In the genomic region with DNA sequence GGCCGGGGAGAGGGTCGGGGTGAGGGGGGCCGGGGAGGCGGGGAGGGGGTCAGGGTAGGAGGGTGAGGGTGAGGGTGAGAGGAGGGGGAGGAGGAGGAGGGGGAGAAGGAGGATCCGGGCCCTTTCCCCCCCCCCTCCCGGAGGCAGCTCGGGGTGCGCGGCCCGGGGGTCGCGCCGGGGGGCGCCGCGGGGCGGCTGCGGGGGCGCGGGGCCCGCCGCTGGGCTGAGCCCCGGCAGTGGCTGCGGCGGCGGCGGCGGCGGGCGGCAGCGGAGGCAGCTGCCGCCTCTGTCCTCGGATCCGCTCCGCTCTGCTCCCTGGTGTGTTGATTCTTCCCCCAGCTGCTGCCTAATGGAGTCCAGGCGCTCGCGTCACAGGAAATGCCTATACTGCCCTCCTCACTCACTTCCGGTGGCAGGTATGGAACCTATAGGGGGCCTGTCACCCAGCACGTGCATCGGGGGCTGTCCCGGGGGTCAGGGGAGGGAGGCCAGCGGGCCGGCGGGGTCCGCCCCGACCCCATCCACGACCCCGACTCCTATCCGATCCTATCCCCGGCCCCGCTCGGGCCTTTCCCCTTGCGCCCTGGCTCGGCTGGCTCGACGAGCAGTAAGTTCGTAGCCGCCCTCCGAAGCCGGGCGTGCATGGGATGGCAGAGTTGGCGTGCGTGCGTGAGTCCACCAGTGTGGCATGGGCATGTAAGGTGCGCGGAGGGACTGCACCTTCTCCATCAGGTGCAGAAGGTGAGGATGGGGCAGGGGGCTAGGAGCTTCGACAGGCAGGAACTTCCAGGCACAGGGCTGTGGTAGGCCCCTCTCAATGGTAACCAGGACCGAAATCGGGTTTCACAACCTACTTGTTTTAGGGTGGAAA, we compare ENCODE assay signal across 8 cellular contexts.
DNase-seq lines count a peak whose midpoint lies in the region; ATAC-seq and TF ChIP-seq lines count a peak whose summit lies in the region.

TSS of gene WDR26 (minus strand) at position 351 of the 871 bp plus-strand sequence.

- in situ Hi-C loops in ACHN (cut with HindIII; ENCODE audit: low pct_ligation_motif_present, low pct_unique_long_range_greater_than_20kb, low sequenced_read_pairs) (no loop called here), T47D (cut with HindIII; ENCODE audit: low pct_unique_long_range_greater_than_20kb, low sequenced_read_pairs) (no loop called here)

- H3K27ac ChIP-seq in VCaP, result peak within 1 kb of the TSS; percentile 92
- no peak within 1 kb of the TSS for H3K27ac ChIP-seq in iPS-20b (ENCODE audit: low read length)
- H3K27ac ChIP-seq in skin epidermis, result peak within 1 kb of the TSS; percentile 51 to 99 (median 95)

- peak; percentile 71 for ATAC-seq in GM18861 (IDR thresholded peaks at IDR 0.05; ENCODE audit: unreplicated experiment)
- peak; percentile 85 for ATAC-seq in HG03066 (IDR thresholded peaks at IDR 0.05; ENCODE audit: low read depth, unreplicated experiment)

- TF ChIP-seq CTCF in VCaP (conservative IDR thresholded peaks at IDR 0.05), result no peak

- no peaks in the 10 kb centered on the region for H3K9me3 ChIP-seq in iPS-20b (ENCODE audit: insufficient read depth, low read depth, low read length)

- peaks cover 13% of the 10 kb centered on the region for H3K4me1 ChIP-seq in iPS-20b (ENCODE audit: insufficient read depth, low read length)

- peak; percentile 86 for DNase-seq in ACHN
- peak; percentile 59 for DNase-seq in NCI-H2196 treated with DMSO at 0.1 percent for 48 hours (lab: John Stamatoyannopoulos, UW; ENCODE audit: unreplicated experiment)
- peak; percentile 94 to 98 for DNase-seq in T47D (ENCODE audit: low read depth in 1 of 2, low spot score in 1 of 2)

- H3K36me3 ChIP-seq in iPS-20b (ENCODE audit: insufficient read depth, low read depth, low read length), result peaks cover 33% of the 10 kb centered on the region

- peak within 1 kb of the TSS; percentile 60; the same call in 1 of the 2 replicates for H3K9ac ChIP-seq in iPS-20b (ENCODE audit: low read depth, low read length)

- no peaks in the 10 kb centered on the region for H3K27me3 ChIP-seq in iPS-20b (ENCODE audit: insufficient read depth, low read length)

- H3K4me3 ChIP-seq in iPS-20b (ENCODE audit: low read length) (peak within 1 kb of the TSS; percentile 93), skin epidermis (peak within 1 kb of the TSS; percentile 53 to 94 (median 85))
